ENCODE assay signal across 38 cellular contexts in the genomic region with DNA sequence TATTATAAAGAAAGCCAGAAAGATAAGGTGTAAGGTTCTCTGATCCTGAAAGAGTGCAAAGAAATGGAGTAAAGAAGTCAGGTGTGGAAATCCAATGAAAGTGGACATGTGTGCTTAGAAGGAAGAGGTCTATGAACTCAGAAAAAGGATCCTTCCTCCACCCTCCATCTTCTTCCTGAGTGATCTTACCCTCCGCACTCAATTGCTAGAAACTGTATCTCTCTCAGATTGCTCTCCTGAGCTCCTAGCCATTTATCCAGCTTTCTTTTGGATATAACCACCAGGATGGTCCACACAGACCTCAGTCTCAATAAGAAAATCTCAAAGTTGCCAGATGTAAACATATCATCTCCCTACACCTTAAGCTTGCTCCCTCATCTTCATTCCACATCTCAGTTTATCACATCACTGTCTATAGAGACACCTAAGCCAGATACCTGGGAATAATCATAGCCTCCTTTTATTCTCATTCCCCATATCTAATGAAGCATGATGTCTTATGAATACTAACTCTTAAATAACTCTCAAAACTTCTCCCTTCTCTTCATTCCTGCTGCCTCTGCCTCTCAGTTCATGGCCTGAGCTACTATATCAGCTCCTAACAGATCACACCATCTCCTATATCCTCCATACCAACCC. TPM values are rescaled to one million over a fixed set of nuclear protein-coding genes. Genes with fewer than 3 reads are reported as not detected.
"Had no signal": no experiment of that assay in that cellular context is flagged by ENCODE, and none has a peak within 500 bp of the region (broad histone marks: within the 10 kb centered on the region; RNA-seq: fewer than 3 reads in every experiment).

No MANE protein-coding gene starts in this region.

- H3K36me3 ChIP-seq: MG63 had no signal

- H3K27me3 ChIP-seq: MG63 had no signal

- H3K4me3 ChIP-seq: MG63 had no signal

- H3K4me2 ChIP-seq: KMS-11 had no signal

- DNase-seq: Karpas-422, Kasumi-1, KG1, MG63, MM.1S, MV-4-11, NCI-H1048, NCI-H1092, NCI-H1092 treated with DMSO at 0.1 percent for 48 hours, NCI-H1105, NCI-H1105 treated with DMSO at 0.1 percent for 48 hours, NCI-H1417, NCI-H1417 treated with DMSO at 0.1 percent for 48 hours, NCI-H1436, NCI-H1436 treated with DMSO at 0.1 percent for 48 hours, NCI-H146, NCI-H1694, NCI-H1694 treated with DMSO at 0.1 percent for 48 hours, NCI-H187, NCI-H187 treated with DMSO at 0.1 percent for 48 hours, NCI-H1930, NCI-H2029, NCI-H2029 treated with DMSO at 0.1 percent for 48 hours, NCI-H2081, NCI-H2081 treated with DMSO at 0.1 percent for 48 hours, NCI-H2107, NCI-H2171, NCI-H2171 treated with DMSO at 0.1 percent for 48 hours, NCI-H2227 treated with DMSO at 0.1 percent for 48 hours, NCI-H226, NCI-H345, NCI-H446, NCI-H446 treated with DMSO at 0.1 percent for 48 hours had no signal

- H3K27ac ChIP-seq: KMS-11 had no signal

- H3K9ac ChIP-seq: KMS-11 had no signal

- H3K9me3 ChIP-seq: MG63 had no signal

RNA-seq across cellular contexts. Expression of a gene that starts 0.6 kb away (rescaled TPM):
- total RNA-seq: LHCN-M2, M059J, MCF 10A, NCI-H460 had no signal
